32 cellular contexts compared by ENCODE assay signal in genomic region chr3:139808196-139808595, GRCh38.
"Had no signal": no experiment of that assay in that cellular context is flagged by ENCODE, and none has a peak within 500 bp of the region (broad histone marks: within the 10 kb centered on the region; RNA-seq: fewer than 3 reads in every experiment).

No MANE protein-coding gene starts in this region.

- DNase-seq: activated CD4-positive, alpha-beta memory T cell treated with anti-CD3 and anti-CD28 coated beads for 36 hours; activated CD4-positive, alpha-beta T cell treated with anti-CD3 and anti-CD28 coated beads for 36 hours; activated CD4-positive, alpha-beta T cell treated with anti-CD3 and anti-CD28 coated beads, Interleukin-2, amount 10 ng/mL, durations not matched to agents 24 days and 14 days; activated CD4-positive, CD25-positive, alpha-beta regulatory T cell; activated CD4-positive, CD25-positive, alpha-beta regulatory T cell treated with anti-CD3 and anti-CD28 coated beads, Interleukin-2, amount 50 U/mL, for 72 hours; activated CD8-positive, alpha-beta memory T cell treated with anti-CD3 and anti-CD28 coated beads, Interleukin-2, amount 10 ng/mL, durations not matched to agents 7 days and 5 days; activated CD8-positive, alpha-beta memory T cell treated with anti-CD3 and anti-CD28 coated beads, Interleukin-2, amount 50 U/mL, for 4 hours; activated CD8-positive, alpha-beta T cell treated with anti-CD3 and anti-CD28 coated beads, Interleukin-2, amount 10 ng/mL, durations not matched to agents 7 days and 5 days; activated gamma-delta T cell; activated naive CD4-positive, alpha-beta T cell; activated naive CD4-positive, alpha-beta T cell treated with anti-CD3 and anti-CD28 coated beads, Interleukin-2, amount 10 ng/mL, durations not matched to agents 7 days and 5 days; activated naive CD8-positive, alpha-beta T cell treated with anti-CD3 and anti-CD28 coated beads, Interleukin-2, amount 10 ng/mL, durations not matched to agents 7 days and 5 days; activated T-cell treated with anti-CD3 and anti-CD28 coated beads, Interleukin-2, amount 50 U/mL, for 1 hour; activated T-cell treated with anti-CD3 and anti-CD28 coated beads, Interleukin-2, amount 50 U/mL, for 48 hours; amniotic stem cell; anterior cingulate cortex; brain microvascular endothelial cell; colonic mucosa; dorsolateral prefrontal cortex; effector memory CD4-positive, alpha-beta T cell; endodermal cell; foreskin keratinocyte; heart right ventricle; T-helper 1 cell; T-helper 17 cell; T1000 had no signal

- H3K36me3 Mint-ChIP-seq: activated CD4-positive, alpha-beta memory T cell treated with anti-CD3 and anti-CD28 coated beads for 36 hours; activated CD8-positive, alpha-beta memory T cell treated with anti-CD3 and anti-CD28 coated beads, Interleukin-2, amount 10 ng/mL, durations not matched to agents 7 days and 5 days; activated naive CD4-positive, alpha-beta T cell treated with anti-CD3 and anti-CD28 coated beads, Interleukin-2, amount 10 ng/mL, durations not matched to agents 7 days and 5 days; activated naive CD4-positive, alpha-beta T cell treated with anti-CD3 and anti-CD28 coated beads, Interleukin-2, amount 50 U/mL, for 72 hours; activated naive CD8-positive, alpha-beta T cell treated with anti-CD3 and anti-CD28 coated beads, Interleukin-2, amount 10 ng/mL, durations not matched to agents 7 days and 5 days had no signal

- H3K4me1 Mint-ChIP-seq: activated CD4-positive, alpha-beta T cell treated with anti-CD3 and anti-CD28 coated beads for 36 hours; activated CD4-positive, alpha-beta T cell treated with anti-CD3 and anti-CD28 coated beads, Interleukin-2, amount 10 ng/mL, durations not matched to agents 24 days and 14 days; activated CD8-positive, alpha-beta memory T cell treated with anti-CD3 and anti-CD28 coated beads, Interleukin-2, amount 10 ng/mL, durations not matched to agents 7 days and 5 days; activated naive CD4-positive, alpha-beta T cell treated with anti-CD3 and anti-CD28 coated beads, Interleukin-2, amount 10 ng/mL, durations not matched to agents 7 days and 5 days; activated naive CD8-positive, alpha-beta T cell treated with anti-CD3 and anti-CD28 coated beads, Interleukin-2, amount 10 ng/mL, durations not matched to agents 7 days and 5 days; central memory CD8-positive, alpha-beta T cell; T-helper 17 cell had no signal

- H3K4me1 ChIP-seq: colonic mucosa, foreskin keratinocyte, gastroesophageal sphincter had no signal

- H3K36me3 ChIP-seq: brain microvascular endothelial cell, colonic mucosa, gastroesophageal sphincter, heart right ventricle had no signal

- H3K9me3 Mint-ChIP-seq: activated CD4-positive, alpha-beta memory T cell treated with anti-CD3 and anti-CD28 coated beads for 36 hours; activated CD4-positive, alpha-beta T cell treated with anti-CD3 and anti-CD28 coated beads, Interleukin-2, amount 10 ng/mL, durations not matched to agents 24 days and 14 days; activated naive CD4-positive, alpha-beta T cell treated with anti-CD3 and anti-CD28 coated beads, Interleukin-2, amount 10 ng/mL, durations not matched to agents 7 days and 5 days; activated naive CD8-positive, alpha-beta T cell treated with anti-CD3 and anti-CD28 coated beads, Interleukin-2, amount 10 ng/mL, durations not matched to agents 7 days and 5 days; central memory CD8-positive, alpha-beta T cell; dendritic cell treated with granulocyte-macrophage colony-stimulating factor and Interleukin-4, amounts not matched to agents 40 ng/mL and 50 ng/mL, for 4 days; T-helper 2 cell treated with Interferon-gamma antibody and Interleukin-4, amounts not matched to agents 5 μg/mL and 100 μg/mL, for 36 hours had no signal

- H3K4me3 Mint-ChIP-seq: activated CD4-positive, alpha-beta memory T cell treated with anti-CD3 and anti-CD28 coated beads for 36 hours; activated CD4-positive, alpha-beta T cell treated with anti-CD3 and anti-CD28 coated beads for 36 hours; activated CD4-positive, alpha-beta T cell treated with anti-CD3 and anti-CD28 coated beads, Interleukin-2, amount 10 ng/mL, durations not matched to agents 24 days and 14 days; activated CD8-positive, alpha-beta memory T cell treated with anti-CD3 and anti-CD28 coated beads, Interleukin-2, amount 10 ng/mL, durations not matched to agents 7 days and 5 days; activated CD8-positive, alpha-beta T cell treated with anti-CD3 and anti-CD28 coated beads, Interleukin-2, amount 10 ng/mL, durations not matched to agents 7 days and 5 days; activated naive CD4-positive, alpha-beta T cell treated with anti-CD3 and anti-CD28 coated beads, Interleukin-2, amount 10 ng/mL, durations not matched to agents 7 days and 5 days; activated naive CD8-positive, alpha-beta T cell treated with anti-CD3 and anti-CD28 coated beads, Interleukin-2, amount 10 ng/mL, durations not matched to agents 7 days and 5 days; central memory CD8-positive, alpha-beta T cell; dendritic cell treated with granulocyte-macrophage colony-stimulating factor and Interleukin-4, amounts not matched to agents 40 ng/mL and 50 ng/mL, for 4 days; endodermal cell; T-helper 17 cell; T-helper 2 cell treated with Interferon-gamma antibody and Interleukin-4, amounts not matched to agents 5 μg/mL and 100 μg/mL, for 36 hours had no signal

- H3K27me3 Mint-ChIP-seq: activated CD4-positive, alpha-beta memory T cell treated with anti-CD3 and anti-CD28 coated beads for 36 hours; activated CD4-positive, alpha-beta T cell treated with anti-CD3 and anti-CD28 coated beads for 36 hours; activated CD4-positive, alpha-beta T cell treated with anti-CD3 and anti-CD28 coated beads, Interleukin-2, amount 10 ng/mL, durations not matched to agents 24 days and 14 days; activated CD8-positive, alpha-beta memory T cell treated with anti-CD3 and anti-CD28 coated beads, Interleukin-2, amount 10 ng/mL, durations not matched to agents 7 days and 5 days; activated naive CD4-positive, alpha-beta T cell treated with anti-CD3 and anti-CD28 coated beads, Interleukin-2, amount 10 ng/mL, durations not matched to agents 7 days and 5 days; central memory CD8-positive, alpha-beta T cell; dendritic cell treated with granulocyte-macrophage colony-stimulating factor and Interleukin-4, amounts not matched to agents 40 ng/mL and 50 ng/mL, for 4 days; T-helper 17 cell had no signal

- H3K9me3 ChIP-seq: colonic mucosa, gastroesophageal sphincter had no signal

- H3K27me3 ChIP-seq: brain microvascular endothelial cell, colonic mucosa, dorsolateral prefrontal cortex, gastroesophageal sphincter, heart right ventricle had no signal

- ATAC-seq: activated CD4-positive, alpha-beta T cell treated with anti-CD3 and anti-CD28 coated beads for 36 hours; activated CD8-positive, alpha-beta memory T cell treated with anti-CD3 and anti-CD28 coated beads, Interleukin-2, amount 10 ng/mL, durations not matched to agents 7 days and 5 days; activated CD8-positive, alpha-beta T cell treated with anti-CD3 and anti-CD28 coated beads, Interleukin-2, amount 10 ng/mL, durations not matched to agents 7 days and 5 days; activated naive CD4-positive, alpha-beta T cell treated with anti-CD3 and anti-CD28 coated beads, Interleukin-2, amount 50 U/mL, for 72 hours; esophagus mucosa; foreskin keratinocyte; gastroesophageal sphincter; heart right ventricle; T-helper 17 cell had no signal

- H3K4me3 ChIP-seq: colonic mucosa, dorsolateral prefrontal cortex, gastroesophageal sphincter, heart right ventricle had no signal

- H3K27ac Mint-ChIP-seq: activated CD4-positive, alpha-beta memory T cell treated with anti-CD3 and anti-CD28 coated beads for 36 hours; activated CD4-positive, alpha-beta T cell treated with anti-CD3 and anti-CD28 coated beads for 36 hours; activated CD4-positive, alpha-beta T cell treated with anti-CD3 and anti-CD28 coated beads, Interleukin-2, amount 10 ng/mL, durations not matched to agents 24 days and 14 days; activated CD8-positive, alpha-beta memory T cell treated with anti-CD3 and anti-CD28 coated beads, Interleukin-2, amount 10 ng/mL, durations not matched to agents 7 days and 5 days; activated CD8-positive, alpha-beta T cell treated with anti-CD3 and anti-CD28 coated beads, Interleukin-2, amount 10 ng/mL, durations not matched to agents 7 days and 5 days; activated naive CD4-positive, alpha-beta T cell treated with anti-CD3 and anti-CD28 coated beads, Interleukin-2, amount 10 ng/mL, durations not matched to agents 7 days and 5 days; activated naive CD4-positive, alpha-beta T cell treated with anti-CD3 and anti-CD28 coated beads, Interleukin-2, amount 50 U/mL, for 72 hours; activated naive CD8-positive, alpha-beta T cell treated with anti-CD3 and anti-CD28 coated beads, Interleukin-2, amount 10 ng/mL, durations not matched to agents 7 days and 5 days; dendritic cell treated with granulocyte-macrophage colony-stimulating factor and Interleukin-4, amounts not matched to agents 40 ng/mL and 50 ng/mL, for 4 days; endodermal cell; T-helper 17 cell; T-helper 2 cell treated with Interferon-gamma antibody and Interleukin-4, amounts not matched to agents 5 μg/mL and 100 μg/mL, for 36 hours had no signal

- H3K27ac ChIP-seq: brain microvascular endothelial cell, colonic mucosa, dorsolateral prefrontal cortex, foreskin keratinocyte, gastroesophageal sphincter, heart right ventricle had no signal
